Comparison of ENCODE assay signal across 7 cellular contexts in the genomic region with DNA sequence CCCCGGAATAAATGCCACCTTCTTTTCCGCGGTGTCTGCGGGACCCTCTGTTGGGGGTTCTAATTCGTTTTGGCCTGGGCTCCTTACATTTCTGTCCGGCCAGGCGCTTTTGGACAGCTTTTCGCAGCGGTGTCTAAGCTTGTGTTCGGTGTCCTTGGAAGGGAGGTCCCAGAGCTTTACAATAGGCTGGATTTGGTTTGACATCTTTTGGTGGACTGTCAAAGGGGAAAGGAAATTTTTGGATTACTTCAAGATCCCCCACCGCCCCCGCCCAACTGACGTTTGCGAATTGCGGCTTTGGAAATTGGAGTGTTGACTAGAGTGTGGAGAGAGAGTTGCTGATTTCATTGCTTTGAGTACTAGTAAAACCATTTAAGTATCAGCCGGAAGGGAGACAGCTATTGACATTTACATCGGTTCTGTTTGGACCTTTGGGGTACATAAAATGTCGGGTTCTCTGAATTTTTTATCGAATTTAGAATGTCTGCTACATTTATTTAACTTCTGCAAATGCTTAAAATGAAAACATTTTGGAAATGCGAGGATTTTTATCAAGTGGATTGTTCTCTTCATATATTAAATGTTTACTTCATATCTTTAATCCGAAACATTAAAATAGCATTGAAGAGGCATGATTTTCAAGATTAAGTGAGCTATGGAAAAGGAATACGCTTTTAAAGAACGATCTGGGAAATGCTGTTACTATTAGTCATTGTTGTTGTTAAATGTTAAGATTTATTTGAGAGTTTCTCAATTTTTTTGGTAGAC. TPM values are rescaled to one million over a fixed set of nuclear protein-coding genes. Genes with fewer than 3 reads are reported as not detected.
A peak's percentile ranks its signal among the peaks of the same experiment; 100 is the strongest.
DNase-seq lines count a peak whose midpoint lies in the region; ATAC-seq and TF ChIP-seq lines count a peak whose summit lies in the region.

No MANE protein-coding gene starts in this region.

- no peak for TF ChIP-seq POLR2A in gastrocnemius medialis (IDR thresholded peaks at IDR 0.05)

- no peaks in the 10 kb centered on the region for H3K9me3 ChIP-seq in gastrocnemius medialis

- H3K27me3 ChIP-seq in gastrocnemius medialis, result no peaks in the 10 kb centered on the region

- H3K27ac ChIP-seq in gastrocnemius medialis, result peak overlapping the region; percentile 98 to 100 (median 98)

- DNase-seq in RKO (ENCODE audit: low spot score) (peak; percentile 66), fibroblast of mammary gland (ENCODE audit: low read depth) (peak; percentile 62), gastrocnemius medialis (no peak), NCI-H1092 (lab: John Stamatoyannopoulos, UW) (no peak)

- in situ Hi-C loops in gastrocnemius medialis (cut with MboI; ENCODE audit: low sequenced_read_pairs in 4 of 4), result no loop called here

- H3K4me3 ChIP-seq in GM08714 (ENCODE audit: low read length) (peak overlapping the region; percentile 76), fibroblast of mammary gland (ENCODE audit: control insufficient read depth, low read depth, low read length) (peak overlapping the region; percentile 91), gastrocnemius medialis (peak overlapping the region; percentile 80 to 89 (median 84))

- TF ChIP-seq CTCF in fibroblast of mammary gland (conservative IDR thresholded peaks at IDR 0.05; ENCODE audit: control insufficient read depth, insufficient read depth, low read depth, low read length) (no peak), gastrocnemius medialis (IDR thresholded peaks at IDR 0.05 in 4 of 5, conservative IDR thresholded peaks at IDR 0.05 in 1 of 5) (no peak)

- H3K36me3 ChIP-seq in gastrocnemius medialis, result no peaks in the 10 kb centered on the region

- ATAC-seq in gastrocnemius medialis (no peak), HG02678 (IDR thresholded peaks at IDR 0.05; ENCODE audit: unreplicated experiment) (no peak), HG03108 (IDR thresholded peaks at IDR 0.05; ENCODE audit: unreplicated experiment) (no peak)

- peaks cover 35 to 49% of the 10 kb centered on the region in 2 donors for H3K4me1 ChIP-seq in gastrocnemius medialis

- intact Hi-C loops in gastrocnemius medialis (cut with DNase I; ENCODE audit: low total_unique reads), result loop anchor here (2.0 kb wide), 1 partner anchor 66 kb away; a partner anchor contains a TSS

RNA-seq across cellular contexts. Expression of a gene that starts 4.7 kb away (rescaled TPM):
- 10 to 100 TPM; 13.6 to 20.6 (median 16.5) TPM for total RNA-seq in gastrocnemius medialis

RNA-seq across cellular contexts. Expression of a gene that starts 16.5 kb away (rescaled TPM):
- total RNA-seq in gastrocnemius medialis, result 10 to 100 TPM in 1 of 4 donors, 1 to 10 TPM in 3; 6.7 to 13.1 (median 8.2) TPM

Comparison
In these comparisons a context has a peak if more than half of its experiments do, and no peak if none do; other contexts are left out.
1. DNase-seq: peak in RKO (single experiment) and fibroblast of mammary gland (single experiment); none in gastrocnemius medialis (0 of 2) and NCI-H1092 (single experiment).
2. Peak in every context shown above with its lines, with median percentiles within 50 percentile points of each other: H3K4me3 ChIP-seq.